ENCODE assay signal across 9 cellular contexts in genomic region chr20:62898970-62899632, GRCh38. TPM values are rescaled to one million over a fixed set of nuclear protein-coding genes. Genes with fewer than 3 reads are reported as not detected.
DNase-seq lines count a peak whose midpoint lies in the region; ATAC-seq, FAIRE-seq and TF ChIP-seq lines count a peak whose summit lies in the region.
"Had no signal": no experiment of that assay in that cellular context is flagged by ENCODE, and none has a peak within 500 bp of the region (broad histone marks: within the 10 kb centered on the region; RNA-seq: fewer than 3 reads in every experiment).

No MANE protein-coding gene starts in this region.

- ATAC-seq in HepG2: no peak

- no peaks in the 10 kb centered on the region for H3K9me3 Mint-ChIP-seq in CD4-positive, alpha-beta memory T cell
- no peaks in the 10 kb centered on the region for H3K9me3 Mint-ChIP-seq in chondrocyte (ENCODE audit: low read depth)

- H4K20me1 ChIP-seq in HepG2 (ENCODE audit: insufficient read depth, low read length): peaks cover 11% of the 10 kb centered on the region

- no TSS peak for BruUV-seq in HepG2 (replicated peaks; lab: Mats Ljungman, UMichigan)

- no peak for TF ChIP-seq RAD21 in HepG2 (CRISPR knock-in tag; IDR thresholded peaks at IDR 0.05)

- intact Hi-C loops in CD4-positive, alpha-beta memory T cell (cut with micrococcal nuclease): no loop called here
- intact Hi-C loops in HepG2 (cut with micrococcal nuclease; ENCODE audit: unreplicated experiment): no loop called here

- H3K27ac Mint-ChIP-seq in CD4-positive, alpha-beta memory T cell: peak overlapping the region in 4 of 7 donors; percentile 30 to 86 (median 66)
- no peak overlapping the region for H3K27ac Mint-ChIP-seq in chondrocyte (ENCODE audit: unreplicated experiment)

- H3K4me1 ChIP-seq in CD4-positive, alpha-beta memory T cell (ENCODE audit: insufficient read depth, low read length): peaks cover 28% of the 10 kb centered on the region
- peaks cover 32% of the 10 kb centered on the region for H3K4me1 ChIP-seq in HepG2 (ENCODE audit: insufficient read depth, low read length)

- no peaks in the 10 kb centered on the region for H3K9me3 ChIP-seq in CD4-positive, alpha-beta memory T cell (ENCODE audit: control insufficient read depth in 1 of 2, low read length in 2 of 2)
- H3K9me3 ChIP-seq in WERI-Rb-1 (ENCODE audit: severe bottlenecking): no peaks in the 10 kb centered on the region
- no peaks in the 10 kb centered on the region for H3K9me3 ChIP-seq in HepG2 (ENCODE audit: low read length)

- no peaks in the 10 kb centered on the region for H3K27me3 Mint-ChIP-seq in CD4-positive, alpha-beta memory T cell
- H3K27me3 Mint-ChIP-seq in chondrocyte (ENCODE audit: low read depth): no peaks in the 10 kb centered on the region

- H3K4me2 ChIP-seq in HepG2 (ENCODE audit: low read depth, low read length): peak overlapping the region; percentile 50

- H3K4me3 ChIP-seq in CD4-positive, alpha-beta memory T cell (ENCODE audit: low read length in 2 of 2): no peak overlapping the region
- H3K4me3 ChIP-seq in WERI-Rb-1 (ENCODE audit: low read depth, low read length) (no peak overlapping the region), HepG2 (replicated peaks in 1 of 3; ENCODE audit: insufficient read depth in 1 of 3, low read depth in 2 of 3, low read length in 3 of 3) (peak overlapping the region in 1 of 3 experiments; percentile 44; a peak in 1 of 6 replicates)

- H3K27ac ChIP-seq in CD4-positive, alpha-beta memory T cell (ENCODE audit: low read depth, low read length): no peak overlapping the region
- H3K27ac ChIP-seq in WERI-Rb-1 (peak overlapping the region; percentile 77), HepG2 (ENCODE audit: extremely low read length, insufficient read depth, low read length) (no peak overlapping the region)

- no peak for FAIRE-seq in HepG2 (lab: Jason Lieb, UNC)

- no peak overlapping the region for H2AFZ ChIP-seq in HepG2 (ENCODE audit: low read length)

- peak in 1 of 2 experiments; percentile 13; a peak in 2 of 4 replicates for TF ChIP-seq POLR2A in HepG2 (IDR thresholded peaks at IDR 0.05; ENCODE audit: insufficient read depth in 1 of 2, low read depth in 2 of 2, low read length in 2 of 2)

- DNase-seq in CD4-positive, alpha-beta memory T cell: no peak
- peak; percentile 73 for DNase-seq in GM20000 (ENCODE audit: low spot score)
- DNase-seq in WERI-Rb-1: no peak
- DNase-seq in HepG2 (ENCODE audit: low spot score): no peak
- no peak for DNase-seq in chondrocyte (ENCODE audit: low spot score)
- no peak for DNase-seq in NCI-H774 (lab: John Stamatoyannopoulos, UW)
- DNase-seq in ACHN: no peak
- no peak for DNase-seq in amygdala (lab: John Stamatoyannopoulos, UW)
- DNase-seq: NCI-H1930 had no signal

- no peaks in the 10 kb centered on the region for H3K27me3 ChIP-seq in CD4-positive, alpha-beta memory T cell (ENCODE audit: insufficient read depth, low read length)
- H3K27me3 ChIP-seq in WERI-Rb-1 (ENCODE audit: insufficient read depth, low read depth, severe bottlenecking): no peaks in the 10 kb centered on the region
- no peaks in the 10 kb centered on the region for H3K27me3 ChIP-seq in HepG2 (ENCODE audit: control insufficient read depth in 1 of 2, insufficient read depth in 2 of 2, low read length in 2 of 2)

- H3K9ac ChIP-seq in HepG2 (ENCODE audit: insufficient read depth, low read depth, low read length): no peak overlapping the region

- CTCF ChIA-PET in CD4-positive, alpha-beta memory T cell (lab: Charles Lee; ENCODE audit: partially characterized antibody): interaction anchor here (1.0 to 6.9 kb wide), 14 partner anchors 9 to 113 kb away, joined by 3 to 90 read pairs (median 8); partner anchors contain the start of gene DIDO1
- CTCF ChIA-PET in HepG2 (lab: Yijun Ruan, JAX; ENCODE audit: low intra/inter-chr PET ratio, low total read pairs): interaction anchor here (2.2 to 3.1 kb wide), 3 partner anchors 22 to 110 kb away, joined by 6 to 30 read pairs (median 17); no protein-coding TSS in a partner anchor

- peaks cover 21 to 40% (median 33%) of the 10 kb centered on the region in 4 donors for H3K4me1 Mint-ChIP-seq in CD4-positive, alpha-beta memory T cell
- H3K4me1 Mint-ChIP-seq in chondrocyte (ENCODE audit: low read depth): peaks cover 4% of the 10 kb centered on the region

- WGBS in HepG2 (ENCODE audit: low lambda C conversion rate): 74% methylated on average over 16 of the region's 16 CpGs

- peaks cover 37% of the 10 kb centered on the region for H3K36me3 ChIP-seq in CD4-positive, alpha-beta memory T cell (ENCODE audit: insufficient read depth, low read length)
- H3K36me3 ChIP-seq in WERI-Rb-1 (peaks cover 61% of the 10 kb centered on the region), HepG2 (replicated peaks in 1 of 2; ENCODE audit: control insufficient read depth in 1 of 2, insufficient read depth in 2 of 2, low read length in 2 of 2) (peaks cover 16 to 51% of the 10 kb centered on the region in 2 experiments)

- in situ Hi-C loops in HepG2 (cut with HindIII; ENCODE audit: extremely low pct_ligation_motif_present, low pct_unique_long_range_greater_than_20kb): no loop called here
- in situ Hi-C loops in ACHN (cut with HindIII; ENCODE audit: low pct_ligation_motif_present, low pct_unique_long_range_greater_than_20kb, low sequenced_read_pairs): no loop called here

- H3K4me3 Mint-ChIP-seq in CD4-positive, alpha-beta memory T cell: peak overlapping the region in 5 of 8 donors; percentile 1 to 47 (median 17)
- no peak overlapping the region for H3K4me3 Mint-ChIP-seq in chondrocyte (ENCODE audit: unreplicated experiment)

- TF ChIP-seq EP300 in HepG2 (IDR thresholded peaks at IDR 0.05; ENCODE audit: low read depth in 2 of 2, low read length in 2 of 2): no peak
- no peak for TF ChIP-seq EP300 in HepG2 (CRISPR knock-in tag; IDR thresholded peaks at IDR 0.05; ENCODE audit: borderline replicate concordance)

- TF ChIP-seq CTCF in GM20000 (IDR thresholded peaks at IDR 0.05; ENCODE audit: extremely low read depth, missing control alignments) (no peak), WERI-Rb-1 (IDR thresholded peaks at IDR 0.05; ENCODE audit: low read depth, low read length) (no peak), HepG2 (CRISPR knock-in tag; IDR thresholded peaks at IDR 0.05) (no peak), chondrocyte (IDR thresholded peaks at IDR 0.05) (no peak)

- POLR2A ChIA-PET in CD4-positive, alpha-beta memory T cell (lab: Charles Lee; ENCODE audit: partially characterized antibody): interaction anchor here (0.9 to 7.5 kb wide), 8 partner anchors 8 to 115 kb away, joined by 3 to 49 read pairs (median 4); partner anchors contain the start of gene DIDO1
- POLR2A ChIA-PET in HepG2 (lab: Yijun Ruan, JAX): interaction anchor here (0.8 to 3.5 kb wide), 4 partner anchors 24 to 55 kb away, joined by 3 to 18 read pairs (median 3); partner anchors contain the start of gene SLC17A9

- H3K36me3 Mint-ChIP-seq in CD4-positive, alpha-beta memory T cell: peaks cover 23 to 58% of the 10 kb centered on the region in 2 donors
- peaks cover 20% of the 10 kb centered on the region for H3K36me3 Mint-ChIP-seq in chondrocyte (ENCODE audit: low read depth)

- H3K79me2 ChIP-seq in HepG2 (ENCODE audit: insufficient read depth, low read length): no peaks in the 10 kb centered on the region

RNA-seq across cellular contexts. Expression of gene DIDO1, which starts 27.2 kb away (rescaled TPM):
- 100 to 1,000 TPM; 127 to 129 TPM for total RNA-seq in CD4-positive, alpha-beta memory T cell
- 10 to 100 TPM; 24.7 to 39.7 TPM for polyA plus RNA-seq in CD4-positive, alpha-beta memory T cell
- total RNA-seq in HepG2 (2016; rRNA removed; fragmentation: Illumina TruSeq; extraction: Trizol) (75.1 and 77.0 TPM in 2 replicates), chondrocyte (41.6 to 53.8 TPM (median 42.5 TPM) in 3 replicates)
- total RNA-seq in HepG2 (2016; cell fraction: cytosol; rRNA removed; fragmentation: Illumina TruSeq; extraction: Trizol; ENCODE audit: low read depth): 14.5 and 17.3 TPM in 2 replicates
- 71.7 and 75.6 TPM in 2 replicates for total RNA-seq in HepG2 (2016; cell fraction: insoluble cytoplasmic fraction; rRNA removed; fragmentation: Illumina TruSeq; extraction: Trizol)
- total RNA-seq in HepG2 (2016; cell fraction: membrane; rRNA removed; fragmentation: Illumina TruSeq; extraction: Trizol): 32.1 and 34.1 TPM in 2 replicates
- total RNA-seq in HepG2 (2016; cell fraction: nucleus; rRNA removed; fragmentation: Illumina TruSeq; extraction: Trizol): 86.6 and 98.5 TPM in 2 replicates
- polyA plus RNA-seq in HepG2 (2011; rRNA removed): 72.6 and 75.0 TPM in 2 replicates
- polyA plus RNA-seq in HepG2 (2011; cell fraction: cytosol; rRNA removed): 53.2 and 57.1 TPM in 2 replicates
- 292 and 297 TPM in 2 replicates for polyA plus RNA-seq in HepG2 (2011; cell fraction: nucleus; rRNA removed)
- polyA plus RNA-seq in HepG2 (2012): 67.9 and 74.0 TPM in 2 replicates
- polyA plus RNA-seq in HepG2 (2016; cell fraction: cytosol; fragmentation: Illumina TruSeq; extraction: Trizol; ENCODE audit: low read depth): 3.0 TPM in 2 replicates
- 61.5 and 65.9 TPM in 2 replicates for polyA plus RNA-seq in HepG2 (2016; cell fraction: insoluble cytoplasmic fraction; fragmentation: Illumina TruSeq; extraction: Trizol; ENCODE audit: low read depth)
- 10.9 and 11.6 TPM in 2 replicates for polyA plus RNA-seq in HepG2 (2016; cell fraction: membrane; fragmentation: Illumina TruSeq; extraction: Trizol; ENCODE audit: low read depth)
- polyA plus RNA-seq in HepG2 (2016; cell fraction: nucleus; fragmentation: Illumina TruSeq; extraction: Trizol; ENCODE audit: insufficient read depth, low read depth): 130 and 135 TPM in 2 replicates
- polyA minus RNA-seq in HepG2 (2011; rRNA and poly(A)+ RNA removed; ENCODE audit: low replicate concordance): 33.0 and 89.8 TPM in 2 replicates
- 30.7 and 35.0 TPM in 2 replicates for polyA minus RNA-seq in HepG2 (2011; cell fraction: cytosol; rRNA and poly(A)+ RNA removed)
- polyA minus RNA-seq in HepG2 (2011; cell fraction: nucleus; rRNA and poly(A)+ RNA removed): 139 and 144 TPM in 2 replicates

RNA-seq across cellular contexts. Expression of gene TCFL5, which starts 37.5 kb away (rescaled TPM):
- total RNA-seq in CD4-positive, alpha-beta memory T cell: 10 to 100 TPM in 1 of 2 experiments, 1 to 10 TPM in 1; 9.9 to 10.3 TPM
- 1 to 10 TPM in 1 of 2 donors, under 1 TPM in 1; 0.52 to 2.5 TPM for polyA plus RNA-seq in CD4-positive, alpha-beta memory T cell
- total RNA-seq in HepG2 (2016; rRNA removed; fragmentation: Illumina TruSeq; extraction: Trizol): 20.0 and 21.1 TPM in 2 replicates
- 13.3 and 17.7 TPM in 2 replicates for total RNA-seq in HepG2 (2016; cell fraction: cytosol; rRNA removed; fragmentation: Illumina TruSeq; extraction: Trizol; ENCODE audit: low read depth)
- 20.4 and 21.0 TPM in 2 replicates for total RNA-seq in HepG2 (2016; cell fraction: insoluble cytoplasmic fraction; rRNA removed; fragmentation: Illumina TruSeq; extraction: Trizol)
- total RNA-seq in HepG2 (2016; cell fraction: membrane; rRNA removed; fragmentation: Illumina TruSeq; extraction: Trizol): 28.7 and 36.7 TPM in 2 replicates
- 11.4 and 12.6 TPM in 2 replicates for total RNA-seq in HepG2 (2016; cell fraction: nucleus; rRNA removed; fragmentation: Illumina TruSeq; extraction: Trizol)
- polyA plus RNA-seq in HepG2 (2011; rRNA removed): 14.2 and 14.8 TPM in 2 replicates
- polyA plus RNA-seq in HepG2 (2011; cell fraction: cytosol; rRNA removed): 9.0 and 11.8 TPM in 2 replicates
- 6.4 and 8.0 TPM in 2 replicates for polyA plus RNA-seq in HepG2 (2011; cell fraction: nucleus; rRNA removed)
- 12.4 and 13.3 TPM in 2 replicates for polyA plus RNA-seq in HepG2 (2012)
- 13.1 and 14.7 TPM in 2 replicates for polyA plus RNA-seq in HepG2 (2016; cell fraction: cytosol; fragmentation: Illumina TruSeq; extraction: Trizol; ENCODE audit: low read depth)
- polyA plus RNA-seq in HepG2 (2016; cell fraction: insoluble cytoplasmic fraction; fragmentation: Illumina TruSeq; extraction: Trizol; ENCODE audit: low read depth): 19.5 and 20.9 TPM in 2 replicates
- 25.6 and 29.7 TPM in 2 replicates for polyA plus RNA-seq in HepG2 (2016; cell fraction: membrane; fragmentation: Illumina TruSeq; extraction: Trizol; ENCODE audit: low read depth)
- 21.4 and 23.1 TPM in 2 replicates for polyA plus RNA-seq in HepG2 (2016; cell fraction: nucleus; fragmentation: Illumina TruSeq; extraction: Trizol; ENCODE audit: insufficient read depth, low read depth)
- 4.7 and 6.4 TPM in 2 replicates for polyA minus RNA-seq in HepG2 (2011; rRNA and poly(A)+ RNA removed; ENCODE audit: low replicate concordance)
- polyA minus RNA-seq in HepG2 (2011; cell fraction: cytosol; rRNA and poly(A)+ RNA removed): 9.9 and 10.2 TPM in 2 replicates
- 5.2 and 6.1 TPM in 2 replicates for polyA minus RNA-seq in HepG2 (2011; cell fraction: nucleus; rRNA and poly(A)+ RNA removed)
- total RNA-seq in chondrocyte: 12.7 to 20.0 TPM (median 13.0 TPM) in 3 replicates

RNA-seq across cellular contexts. Expression of gene GID8, which starts 38.8 kb away (rescaled TPM):
- 10 to 100 TPM; 44.4 to 47.8 TPM for total RNA-seq in CD4-positive, alpha-beta memory T cell
- polyA plus RNA-seq in CD4-positive, alpha-beta memory T cell: 10 to 100 TPM; 11.2 to 19.1 TPM
- total RNA-seq in HepG2 (2016; rRNA removed; fragmentation: Illumina TruSeq; extraction: Trizol): 59.8 and 74.4 TPM in 2 replicates
- total RNA-seq in HepG2 (2016; cell fraction: cytosol; rRNA removed; fragmentation: Illumina TruSeq; extraction: Trizol; ENCODE audit: low read depth): 17.8 and 18.7 TPM in 2 replicates
- 60.3 and 68.0 TPM in 2 replicates for total RNA-seq in HepG2 (2016; cell fraction: insoluble cytoplasmic fraction; rRNA removed; fragmentation: Illumina TruSeq; extraction: Trizol)
- total RNA-seq in HepG2 (2016; cell fraction: membrane; rRNA removed; fragmentation: Illumina TruSeq; extraction: Trizol): 45.9 and 46.6 TPM in 2 replicates
- 35.6 and 42.8 TPM in 2 replicates for total RNA-seq in HepG2 (2016; cell fraction: nucleus; rRNA removed; fragmentation: Illumina TruSeq; extraction: Trizol)
- 39.0 and 39.6 TPM in 2 replicates for polyA plus RNA-seq in HepG2 (2011; rRNA removed)
- 39.6 and 40.7 TPM in 2 replicates for polyA plus RNA-seq in HepG2 (2011; cell fraction: cytosol; rRNA removed)
- 23.9 and 26.9 TPM in 2 replicates for polyA plus RNA-seq in HepG2 (2011; cell fraction: nucleus; rRNA removed)
- 36.8 and 46.0 TPM in 2 replicates for polyA plus RNA-seq in HepG2 (2012)
- polyA plus RNA-seq in HepG2 (2016; cell fraction: cytosol; fragmentation: Illumina TruSeq; extraction: Trizol; ENCODE audit: low read depth): 14.5 and 16.6 TPM in 2 replicates
- polyA plus RNA-seq in HepG2 (2016; cell fraction: insoluble cytoplasmic fraction; fragmentation: Illumina TruSeq; extraction: Trizol; ENCODE audit: low read depth): 66.0 and 70.4 TPM in 2 replicates
- polyA plus RNA-seq in HepG2 (2016; cell fraction: membrane; fragmentation: Illumina TruSeq; extraction: Trizol; ENCODE audit: low read depth): 31.6 and 32.0 TPM in 2 replicates
- 58.8 and 62.9 TPM in 2 replicates for polyA plus RNA-seq in HepG2 (2016; cell fraction: nucleus; fragmentation: Illumina TruSeq; extraction: Trizol; ENCODE audit: insufficient read depth, low read depth)
- 30.6 and 61.9 TPM in 2 replicates for polyA minus RNA-seq in HepG2 (2011; rRNA and poly(A)+ RNA removed; ENCODE audit: low replicate concordance)
- polyA minus RNA-seq in HepG2 (2011; cell fraction: cytosol; rRNA and poly(A)+ RNA removed): 28.5 and 31.3 TPM in 2 replicates
- polyA minus RNA-seq in HepG2 (2011; cell fraction: nucleus; rRNA and poly(A)+ RNA removed): 27.2 and 34.4 TPM in 2 replicates
- 26.3 to 30.7 TPM (median 29.7 TPM) in 3 replicates for total RNA-seq in chondrocyte

RNA-seq across cellular contexts. Expression of gene SLC17A9, which starts 53.4 kb away (rescaled TPM):
- 1 to 10 TPM; 2.1 to 2.4 TPM for total RNA-seq in CD4-positive, alpha-beta memory T cell
- polyA plus RNA-seq in CD4-positive, alpha-beta memory T cell: under 1 TPM in 1 of 2 donors, not detected in 1; 0.13 TPM
- total RNA-seq in HepG2 (2016; rRNA removed; fragmentation: Illumina TruSeq; extraction: Trizol) (33.6 and 110 TPM in 2 replicates), chondrocyte (0.24 to 1.2 TPM (median 0.79 TPM) in 3 replicates)
- total RNA-seq in HepG2 (2016; cell fraction: cytosol; rRNA removed; fragmentation: Illumina TruSeq; extraction: Trizol; ENCODE audit: low read depth): 27.1 and 27.6 TPM in 2 replicates
- total RNA-seq in HepG2 (2016; cell fraction: insoluble cytoplasmic fraction; rRNA removed; fragmentation: Illumina TruSeq; extraction: Trizol): 25.3 and 116 TPM in 2 replicates
- total RNA-seq in HepG2 (2016; cell fraction: membrane; rRNA removed; fragmentation: Illumina TruSeq; extraction: Trizol): 36.6 and 38.0 TPM in 2 replicates
- total RNA-seq in HepG2 (2016; cell fraction: nucleus; rRNA removed; fragmentation: Illumina TruSeq; extraction: Trizol): 145 and 168 TPM in 2 replicates
- 191 and 280 TPM in 2 replicates for polyA plus RNA-seq in HepG2 (2011; rRNA removed)
- polyA plus RNA-seq in HepG2 (2011; cell fraction: cytosol; rRNA removed): 57.2 and 94.5 TPM in 2 replicates
- polyA plus RNA-seq in HepG2 (2011; cell fraction: nucleus; rRNA removed): 3,698 and 4,960 TPM in 2 replicates
- 173 and 220 TPM in 2 replicates for polyA plus RNA-seq in HepG2 (2012)
- polyA plus RNA-seq in HepG2 (2016; cell fraction: cytosol; fragmentation: Illumina TruSeq; extraction: Trizol; ENCODE audit: low read depth): 16.5 and 18.1 TPM in 2 replicates
- polyA plus RNA-seq in HepG2 (2016; cell fraction: insoluble cytoplasmic fraction; fragmentation: Illumina TruSeq; extraction: Trizol; ENCODE audit: low read depth): 36.5 and 42.6 TPM in 2 replicates
- polyA plus RNA-seq in HepG2 (2016; cell fraction: membrane; fragmentation: Illumina TruSeq; extraction: Trizol; ENCODE audit: low read depth): 30.7 and 32.6 TPM in 2 replicates
- 553 and 603 TPM in 2 replicates for polyA plus RNA-seq in HepG2 (2016; cell fraction: nucleus; fragmentation: Illumina TruSeq; extraction: Trizol; ENCODE audit: insufficient read depth, low read depth)
- polyA minus RNA-seq in HepG2 (2011; rRNA and poly(A)+ RNA removed; ENCODE audit: low replicate concordance): 0.07 and 195 TPM in 2 replicates
- polyA minus RNA-seq in HepG2 (2011; cell fraction: cytosol; rRNA and poly(A)+ RNA removed): 33.4 and 43.3 TPM in 2 replicates
- polyA minus RNA-seq in HepG2 (2011; cell fraction: nucleus; rRNA and poly(A)+ RNA removed): 176 and 196 TPM in 2 replicates
